In genomic region chr2:54446625-54447024, GRCh38 we compare ENCODE assay signal across 22 cellular contexts.
"Had no signal": no experiment of that assay in that cellular context is flagged by ENCODE, and none has a peak within 500 bp of the region (broad histone marks: within the 10 kb centered on the region; RNA-seq: fewer than 3 reads in every experiment).

No MANE protein-coding gene starts in this region.

- H3K27me3 ChIP-seq: MG63, SJCRH30 had no signal

- H3K27ac ChIP-seq: HL-60, RWPE1, SJCRH30 had no signal

- H3K9me3 ChIP-seq: MG63, SJCRH30 had no signal

- H3K4me1 ChIP-seq: SJCRH30 had no signal

- FAIRE-seq: HTR-8/SVneo had no signal

- H3K4me3 ChIP-seq: MG63, SJCRH30 had no signal

- H3K36me3 ChIP-seq: MG63, SJCRH30 had no signal

- ATAC-seq: Panc1, SK-N-SH treated with all-trans-retinoic acid at 6 μM for 48 hours had no signal

- DNase-seq: Karpas-422, KG1, MG63, NCI-H1092, NCI-H1105 treated with DMSO at 0.1 percent for 48 hours, NCI-H1417 treated with DMSO at 0.1 percent for 48 hours, NCI-H146, NCI-H1694 treated with DMSO at 0.1 percent for 48 hours, NCI-H1930, NCI-H2081, NCI-H2107, NCI-H2227 treated with DMSO at 0.1 percent for 48 hours, NCI-H524, NCI-H69, NCI-H774, SHP77 treated with DMSO at 0.1 percent for 48 hours, SJCRH30 had no signal
